In the genomic region with DNA sequence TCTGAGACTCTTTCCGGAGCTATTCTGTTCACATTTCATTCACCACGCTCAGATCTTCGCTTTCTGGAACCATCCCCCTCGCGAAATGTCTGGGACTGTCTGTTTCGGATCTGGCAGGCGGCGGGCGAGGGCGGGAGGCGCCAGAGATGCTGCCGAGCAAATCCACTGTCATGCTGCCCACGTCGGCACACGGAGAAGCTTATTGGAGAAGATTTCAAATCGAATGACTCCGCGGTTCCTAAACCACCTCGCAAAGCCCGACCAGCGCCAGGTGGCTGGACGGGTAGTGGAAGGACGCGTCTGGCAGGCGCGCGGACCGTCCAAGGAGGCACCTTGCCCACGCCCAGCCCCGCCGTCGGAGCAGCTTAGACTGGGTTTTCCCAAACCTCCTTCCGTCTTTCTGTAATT, we compare ENCODE assay signal across 8 cellular contexts. TPM values are rescaled to one million over a fixed set of nuclear protein-coding genes. Genes with fewer than 3 reads are reported as not detected.
DNase-seq lines count a peak whose midpoint lies in the region; ATAC-seq, FAIRE-seq and TF ChIP-seq lines count a peak whose summit lies in the region.

No MANE protein-coding gene starts in this region.

- H2AFZ ChIP-seq in keratinocyte (ENCODE audit: control insufficient read depth, low read length): peak overlapping the region; percentile 95

- H3K36me3 ChIP-seq in HUES48 (ENCODE audit: control insufficient read depth, insufficient read depth, low read length) (no peaks in the 10 kb centered on the region), keratinocyte (ENCODE audit: control insufficient read depth in 2 of 2, extremely low read depth in 1 of 2, insufficient read depth in 2 of 2, low read length in 2 of 2) (no peaks in the 10 kb centered on the region)

- no peaks in the 10 kb centered on the region for H3K9me1 ChIP-seq in keratinocyte (ENCODE audit: control insufficient read depth, extremely low read depth, insufficient read depth, low read length)

- H3K27me3 ChIP-seq in HUES48 (ENCODE audit: control insufficient read depth, insufficient read depth, low read length) (peaks cover 39% of the 10 kb centered on the region), keratinocyte (ENCODE audit: control insufficient read depth, extremely low read depth, insufficient read depth, low read length) (no peaks in the 10 kb centered on the region)

- peak overlapping the region; percentile 73 for H3K4me3 ChIP-seq in HUES48 (ENCODE audit: low read depth, low read length)
- H3K4me3 ChIP-seq in keratinocyte (ENCODE audit: control insufficient read depth in 2 of 3, extremely low read depth in 1 of 3, insufficient read depth in 2 of 3, low read depth in 1 of 3, low read length in 3 of 3): peak overlapping the region; percentile 86 to 95 (median 91)
- peak overlapping the region; percentile 59 to 96 (median 83) for H3K4me3 ChIP-seq in skin epidermis

- H3K9ac ChIP-seq in HUES48 (ENCODE audit: low read depth, low read length) (no peak overlapping the region), keratinocyte (ENCODE audit: control insufficient read depth, extremely low read depth, insufficient read depth, low read length) (peak overlapping the region; percentile 87)

- H3K27ac ChIP-seq in HUES48 (ENCODE audit: low read depth, low read length) (no peak overlapping the region), keratinocyte (ENCODE audit: control insufficient read depth, insufficient read depth, low read length) (peak overlapping the region; percentile 79), skin epidermis (peak overlapping the region in 20 of 21 experiments; percentile 77 to 95 (median 90))

- peaks cover 34% of the 10 kb centered on the region for H3K79me2 ChIP-seq in keratinocyte (ENCODE audit: control insufficient read depth, insufficient read depth, low read length)

- peak overlapping the region; percentile 97 for H3K4me2 ChIP-seq in keratinocyte (ENCODE audit: control insufficient read depth, extremely low read depth, insufficient read depth, low read depth, low read length)

- no peaks in the 10 kb centered on the region for H4K20me1 ChIP-seq in keratinocyte (ENCODE audit: control insufficient read depth, extremely low read depth, insufficient read depth, low read length)

- FAIRE-seq in keratinocyte (lab: Jason Lieb, UNC): no peak

- DNase-seq in DMS 273 (lab: John Stamatoyannopoulos, UW; ENCODE audit: unreplicated experiment): peak; percentile 75
- peak; percentile 31 for DNase-seq in UCSD-AML1 (lab: John Stamatoyannopoulos, UW; ENCODE audit: unreplicated experiment)
- DNase-seq in central memory CD4-positive, alpha-beta T cell: peak; percentile 47
- no peak for DNase-seq in keratinocyte (ENCODE audit: low read depth, low spot score)

- dilution Hi-C loops in keratinocyte (cut with MboI; ENCODE audit: extremely low pct_ligation_motif_present, low sequenced_read_pairs): no loop called here

- H3K9me3 ChIP-seq in HUES48 (ENCODE audit: control insufficient read depth, insufficient read depth, low read length) (0 out of 2 replicates have a peak, but pooled peaks cover 4% of the 10 kb centered on the region), keratinocyte (ENCODE audit: control insufficient read depth, low read depth, low read length) (no peaks in the 10 kb centered on the region)

- peak in 1 of 3 experiments; percentile 3 for TF ChIP-seq CTCF in keratinocyte (optimal IDR thresholded peaks at IDR 0.05 in 1 of 3, IDR thresholded peaks at IDR 0.05 in 1 of 3, conservative IDR thresholded peaks at IDR 0.05 in 1 of 3; ENCODE audit: extremely low read depth in 1 of 3, insufficient read depth in 2 of 3, low read length in 3 of 3)

- peaks cover 41% of the 10 kb centered on the region for H3K4me1 ChIP-seq in HUES48 (ENCODE audit: control insufficient read depth, insufficient read depth, low read length)
- peaks cover 31% of the 10 kb centered on the region for H3K4me1 ChIP-seq in keratinocyte (ENCODE audit: control insufficient read depth, extremely low read depth, insufficient read depth, low read length)

- ATAC-seq in GM21423 (IDR thresholded peaks at IDR 0.05; ENCODE audit: unreplicated experiment): no peak
- no peak for ATAC-seq in HG03571 (IDR thresholded peaks at IDR 0.05; ENCODE audit: unreplicated experiment)

RNA-seq across cellular contexts. Expression of a gene that starts 1.6 kb away (rescaled TPM):
- polyA plus RNA-seq in keratinocyte: 18.3 to 36.3 TPM (median 34.0 TPM) in 3 replicates
- polyA plus RNA-seq in keratinocyte (2011; ENCODE audit: low read depth): 57.0 TPM
- polyA plus RNA-seq in keratinocyte (2011; cell fraction: cytosol; rRNA removed): 14.4 and 26.5 TPM in 2 replicates
- polyA plus RNA-seq in keratinocyte (2011; cell fraction: nucleus; rRNA removed): 66.2 and 74.1 TPM in 2 replicates
- 17.2 and 26.3 TPM in 2 replicates for polyA plus RNA-seq in keratinocyte (2012; ENCODE audit: low replicate concordance)
- polyA minus RNA-seq in keratinocyte: 18.6 to 45.3 TPM (median 25.7 TPM) in 3 replicates
- polyA minus RNA-seq in keratinocyte (2011; cell fraction: cytosol; rRNA and poly(A)+ RNA removed): 23.8 TPM
- 42.8 and 66.2 TPM in 2 replicates for polyA minus RNA-seq in keratinocyte (2011; cell fraction: nucleus; rRNA and poly(A)+ RNA removed)
